In genomic region chr5:131266370-131266769, GRCh38 we compare ENCODE assay signal across 8 cellular contexts. TPM values are rescaled to one million over a fixed set of nuclear protein-coding genes. Genes with fewer than 3 reads are reported as not detected.
A peak's percentile ranks its signal among the peaks of the same experiment; 100 is the strongest.
DNase-seq lines count a peak whose midpoint lies in the region; ATAC-seq and TF ChIP-seq lines count a peak whose summit lies in the region.
"Not testable (repeated sequence)": the region's sequence is repeated elsewhere in the genome, so short reads cannot be mapped to it uniquely, and the experiment has no call there.

No MANE protein-coding gene starts in this region.

- not testable (repeated sequence) for H2AFZ ChIP-seq in KMS-11 (ENCODE audit: low read depth); neural progenitor cell (replicated peaks)

- peak overlapping the region; percentile 91 to 98 (median 92) for H3K4me3 Mint-ChIP-seq in CD4-positive, CD25-positive, alpha-beta regulatory T cell
- H3K4me3 Mint-ChIP-seq in T-helper 2 cell treated with Interferon-gamma antibody and Interleukin-4, amounts not matched to agents 5 μg/mL and 100 μg/mL, for 36 hours = peak overlapping the region; percentile 85
- peak overlapping the region; percentile 87 for H3K4me3 Mint-ChIP-seq in activated naive CD8-positive, alpha-beta T cell
- H3K4me3 Mint-ChIP-seq in effector memory CD8-positive, alpha-beta T cell = peak overlapping the region; percentile 83 to 93
- not testable (repeated sequence) for H3K4me3 Mint-ChIP-seq in neural progenitor cell
- peak overlapping the region; percentile 59 to 72 for H3K4me3 Mint-ChIP-seq in stimulated activated naive B cell treated with anti-CD40 and anti-IgM and Interleukin-4, amounts not matched to agents 10 μg/mL and 1 μg/mL and 100 μg/mL, for 72 hours

- peaks cover 58% of the 10 kb centered on the region for H3K4me1 ChIP-seq in CD4-positive, CD25-positive, alpha-beta regulatory T cell (ENCODE audit: control insufficient read depth, insufficient read depth, low read length, poor library complexity, severe bottlenecking)
- peaks cover 63% of the 10 kb centered on the region for H3K4me1 ChIP-seq in KMS-11 (ENCODE audit: low read depth, poor library complexity, severe bottlenecking)
- not testable (repeated sequence) for H3K4me1 ChIP-seq in neural progenitor cell

- not testable (repeated sequence) for H3K9me3 Mint-ChIP-seq in CD4-positive, CD25-positive, alpha-beta regulatory T cell; T-helper 2 cell treated with Interferon-gamma antibody and Interleukin-4, amounts not matched to agents 5 μg/mL and 100 μg/mL, for 36 hours; activated naive CD8-positive, alpha-beta T cell (ENCODE audit: low read depth); effector memory CD8-positive, alpha-beta T cell; neural progenitor cell; stimulated activated naive B cell treated with anti-CD40 and anti-IgM and Interleukin-4, amounts not matched to agents 10 μg/mL and 1 μg/mL and 100 μg/mL, for 72 hours

- H3K4me1 Mint-ChIP-seq in CD4-positive, CD25-positive, alpha-beta regulatory T cell = peaks cover 25 to 62% (median 43%) of the 10 kb centered on the region in 4 donors
- H3K4me1 Mint-ChIP-seq in T-helper 2 cell treated with Interferon-gamma antibody and Interleukin-4, amounts not matched to agents 5 μg/mL and 100 μg/mL, for 36 hours (ENCODE audit: low read depth) = peaks cover 39% of the 10 kb centered on the region
- H3K4me1 Mint-ChIP-seq in activated naive CD8-positive, alpha-beta T cell (ENCODE audit: low read depth) = peaks cover 59% of the 10 kb centered on the region
- H3K4me1 Mint-ChIP-seq in effector memory CD8-positive, alpha-beta T cell (ENCODE audit: low read depth in 2 of 2) = peaks cover 31 to 55% of the 10 kb centered on the region in 2 donors
- peaks cover 18% of the 10 kb centered on the region for H3K4me1 Mint-ChIP-seq in neural progenitor cell
- H3K4me1 Mint-ChIP-seq in stimulated activated naive B cell treated with anti-CD40 and anti-IgM and Interleukin-4, amounts not matched to agents 10 μg/mL and 1 μg/mL and 100 μg/mL, for 72 hours = peaks cover 23 to 38% of the 10 kb centered on the region in 2 donors

- H3K9ac ChIP-seq in KMS-11, neural progenitor cell: not testable (repeated sequence)

- H3K27me3 Mint-ChIP-seq in CD4-positive, CD25-positive, alpha-beta regulatory T cell; T-helper 2 cell treated with Interferon-gamma antibody and Interleukin-4, amounts not matched to agents 5 μg/mL and 100 μg/mL, for 36 hours (ENCODE audit: low read depth); activated naive CD8-positive, alpha-beta T cell; effector memory CD8-positive, alpha-beta T cell; neural progenitor cell (ENCODE audit: insufficient read depth, low read depth); stimulated activated naive B cell treated with anti-CD40 and anti-IgM and Interleukin-4, amounts not matched to agents 10 μg/mL and 1 μg/mL and 100 μg/mL, for 72 hours: not testable (repeated sequence)

- H3K36me3 ChIP-seq in CD4-positive, CD25-positive, alpha-beta regulatory T cell (ENCODE audit: control insufficient read depth, insufficient read depth, low read length); KMS-11 (ENCODE audit: insufficient read depth); neural progenitor cell: not testable (repeated sequence)

- ATAC-seq in CD4-positive, CD25-positive, alpha-beta regulatory T cell (ENCODE audit: low read depth in 2 of 2); effector memory CD8-positive, alpha-beta T cell (replicated peaks); stimulated activated naive B cell treated with anti-CD40 and anti-IgM and Interleukin-4, amounts not matched to agents 10 μg/mL and 1 μg/mL and 100 μg/mL, for 72 hours (replicated peaks): not testable (repeated sequence)

- H4K20me1 ChIP-seq in KMS-11 (ENCODE audit: insufficient read depth); neural progenitor cell (ENCODE audit: low read depth): not testable (repeated sequence)

- peak overlapping the region; percentile 95 for H3K4me2 ChIP-seq in KMS-11
- peak overlapping the region; percentile 78 for H3K4me2 ChIP-seq in neural progenitor cell

- peak; percentile 21 to 61 (median 52) for DNase-seq in CD4-positive, CD25-positive, alpha-beta regulatory T cell
- not testable (repeated sequence) for DNase-seq in T-helper 2 cell treated with Interferon-gamma antibody and Interleukin-4, amounts not matched to agents 5 μg/mL and 100 μg/mL, for 36 hours (ENCODE audit: low spot score); effector memory CD8-positive, alpha-beta T cell; neural progenitor cell (ENCODE audit: low spot score); stimulated activated naive B cell treated with anti-CD40 and anti-IgM and Interleukin-4, amounts not matched to agents 10 μg/mL and 1 μg/mL and 100 μg/mL, for 72 hours
- peak; percentile 43 for DNase-seq in activated CD8-positive, alpha-beta memory T cell treated with anti-CD3 and anti-CD28 coated beads, Interleukin-2, amount 50 U/mL, for 4 hours

- not testable (repeated sequence) for H3K27me3 ChIP-seq in CD4-positive, CD25-positive, alpha-beta regulatory T cell (ENCODE audit: control insufficient read depth, insufficient read depth, low read length); KMS-11 (ENCODE audit: insufficient read depth, low read depth); neural progenitor cell

- H3K36me3 Mint-ChIP-seq in CD4-positive, CD25-positive, alpha-beta regulatory T cell; activated naive CD8-positive, alpha-beta T cell; neural progenitor cell: not testable (repeated sequence)
- H3K36me3 Mint-ChIP-seq in T-helper 2 cell treated with Interferon-gamma antibody and Interleukin-4, amounts not matched to agents 5 μg/mL and 100 μg/mL, for 36 hours (ENCODE audit: low read depth) = peaks cover 45% of the 10 kb centered on the region
- H3K36me3 Mint-ChIP-seq in effector memory CD8-positive, alpha-beta T cell (ENCODE audit: insufficient read depth) = peaks cover 73% of the 10 kb centered on the region
- H3K36me3 Mint-ChIP-seq in stimulated activated naive B cell treated with anti-CD40 and anti-IgM and Interleukin-4, amounts not matched to agents 10 μg/mL and 1 μg/mL and 100 μg/mL, for 72 hours = peaks cover 5 to 17% of the 10 kb centered on the region in 2 donors

- H3K27ac ChIP-seq in CD4-positive, CD25-positive, alpha-beta regulatory T cell (ENCODE audit: insufficient read depth, low read length, poor library complexity, severe bottlenecking) = peak overlapping the region; percentile 94
- H3K27ac ChIP-seq in KMS-11, neural progenitor cell: not testable (repeated sequence)

- not testable (repeated sequence) for TF ChIP-seq CTCF in KMS-11 (conservative IDR thresholded peaks at IDR 0.05; ENCODE audit: low read depth, low read length); neural progenitor cell (IDR thresholded peaks at IDR 0.05)

- peaks cover 69% of the 10 kb centered on the region for H3K79me2 ChIP-seq in KMS-11 (ENCODE audit: insufficient read depth, low read depth)
- peaks cover 69% of the 10 kb centered on the region for H3K79me2 ChIP-seq in neural progenitor cell (ENCODE audit: low read depth)

- H3K27ac Mint-ChIP-seq in CD4-positive, CD25-positive, alpha-beta regulatory T cell = peak overlapping the region; percentile 82 to 97 (median 92)
- H3K27ac Mint-ChIP-seq in T-helper 2 cell treated with Interferon-gamma antibody and Interleukin-4, amounts not matched to agents 5 μg/mL and 100 μg/mL, for 36 hours = peak overlapping the region; percentile 91
- H3K27ac Mint-ChIP-seq in activated naive CD8-positive, alpha-beta T cell = peak overlapping the region; percentile 99
- H3K27ac Mint-ChIP-seq in effector memory CD8-positive, alpha-beta T cell = peak overlapping the region; percentile 96 to 97
- H3K27ac Mint-ChIP-seq in neural progenitor cell = not testable (repeated sequence)
- H3K27ac Mint-ChIP-seq in stimulated activated naive B cell treated with anti-CD40 and anti-IgM and Interleukin-4, amounts not matched to agents 10 μg/mL and 1 μg/mL and 100 μg/mL, for 72 hours = peak overlapping the region; percentile 47

- not testable (repeated sequence) for H3K9me3 ChIP-seq in CD4-positive, CD25-positive, alpha-beta regulatory T cell (ENCODE audit: control insufficient read depth in 2 of 2, low read length in 2 of 2); neural progenitor cell (ENCODE audit: low read depth)

- peak overlapping the region; percentile 100 for H3K4me3 ChIP-seq in CD4-positive, CD25-positive, alpha-beta regulatory T cell (ENCODE audit: low read depth, low read length)
- not testable (repeated sequence) for H3K4me3 ChIP-seq in KMS-11 (IDR thresholded peaks at IDR 0.05; ENCODE audit: insufficient read depth, low read depth, low read length); neural progenitor cell

- H3F3A ChIP-seq in neural progenitor cell (ENCODE audit: low read depth) = peaks cover 15% of the 10 kb centered on the region

RNA-seq across cellular contexts. Expression of gene CDC42SE2, which starts 2.5 kb away (rescaled TPM):
- 241 TPM for total RNA-seq in CD4-positive, CD25-positive, alpha-beta regulatory T cell
- polyA plus RNA-seq in CD4-positive, CD25-positive, alpha-beta regulatory T cell = 100 to 1,000 TPM; 351 to 429 (median 379) TPM
- total RNA-seq in neural progenitor cell (ENCODE audit: low replicate concordance) = 52.8 and 79.9 TPM in 2 replicates
